Comparison of ENCODE assay signal across 30 cellular contexts in genomic region chr10:133313192-133313591, GRCh38. TPM values are rescaled to one million over a fixed set of nuclear protein-coding genes. Genes with fewer than 3 reads are reported as not detected.
"Had no signal": no experiment of that assay in that cellular context is flagged by ENCODE, and none has a peak within 500 bp of the region (broad histone marks: within the 10 kb centered on the region; RNA-seq: fewer than 3 reads in every experiment).

No MANE protein-coding gene starts in this region.

- H3K27ac Mint-ChIP-seq: activated CD4-positive, alpha-beta memory T cell treated with anti-CD3 and anti-CD28 coated beads, Interleukin-2, amount 10 ng/mL, durations not matched to agents 7 days and 5 days; activated CD8-positive, alpha-beta memory T cell treated with anti-CD3 and anti-CD28 coated beads, Interleukin-2, amount 10 ng/mL, durations not matched to agents 7 days and 5 days; activated naive CD4-positive, alpha-beta T cell treated with anti-CD3 and anti-CD28 coated beads, Interleukin-2, amount 10 ng/mL, durations not matched to agents 7 days and 5 days; activated naive CD8-positive, alpha-beta T cell; activated naive CD8-positive, alpha-beta T cell treated with anti-CD3 and anti-CD28 coated beads, Interleukin-2, amount 50 U/mL, for 24 hours had no signal

- H3K36me3 Mint-ChIP-seq: activated naive CD8-positive, alpha-beta T cell had no signal

- H3K4me3 Mint-ChIP-seq: activated CD4-positive, alpha-beta memory T cell treated with anti-CD3 and anti-CD28 coated beads, Interleukin-2, amount 10 ng/mL, durations not matched to agents 7 days and 5 days; activated CD8-positive, alpha-beta memory T cell treated with anti-CD3 and anti-CD28 coated beads, Interleukin-2, amount 10 ng/mL, durations not matched to agents 7 days and 5 days; activated naive CD4-positive, alpha-beta T cell treated with anti-CD3 and anti-CD28 coated beads, Interleukin-2, amount 10 ng/mL, durations not matched to agents 7 days and 5 days; activated naive CD8-positive, alpha-beta T cell; activated naive CD8-positive, alpha-beta T cell treated with anti-CD3 and anti-CD28 coated beads, Interleukin-2, amount 50 U/mL, for 24 hours had no signal

- H3K9me3 ChIP-seq: MG63, Peyer's patch had no signal

- H3K27me3 ChIP-seq: MG63, Peyer's patch had no signal

- H3K4me3 ChIP-seq: MG63, Peyer's patch had no signal

- H3K27me3 Mint-ChIP-seq: activated CD4-positive, alpha-beta memory T cell treated with anti-CD3 and anti-CD28 coated beads, Interleukin-2, amount 10 ng/mL, durations not matched to agents 7 days and 5 days; activated CD8-positive, alpha-beta memory T cell treated with anti-CD3 and anti-CD28 coated beads, Interleukin-2, amount 10 ng/mL, durations not matched to agents 7 days and 5 days; activated naive CD4-positive, alpha-beta T cell treated with anti-CD3 and anti-CD28 coated beads, Interleukin-2, amount 10 ng/mL, durations not matched to agents 7 days and 5 days; activated naive CD8-positive, alpha-beta T cell; activated naive CD8-positive, alpha-beta T cell treated with anti-CD3 and anti-CD28 coated beads, Interleukin-2, amount 50 U/mL, for 24 hours had no signal

- H3K9me3 Mint-ChIP-seq: activated CD4-positive, alpha-beta memory T cell treated with anti-CD3 and anti-CD28 coated beads, Interleukin-2, amount 10 ng/mL, durations not matched to agents 7 days and 5 days; activated naive CD4-positive, alpha-beta T cell treated with anti-CD3 and anti-CD28 coated beads, Interleukin-2, amount 10 ng/mL, durations not matched to agents 7 days and 5 days; activated naive CD8-positive, alpha-beta T cell treated with anti-CD3 and anti-CD28 coated beads, Interleukin-2, amount 50 U/mL, for 24 hours; brain had no signal

- DNase-seq: activated CD4-positive, alpha-beta T cell treated with anti-CD3 and anti-CD28 coated beads for 1 hour; activated CD4-positive, CD25-positive, alpha-beta regulatory T cell; activated CD8-positive, alpha-beta memory T cell treated with anti-CD3 and anti-CD28 coated beads for 24 hours; activated CD8-positive, alpha-beta memory T cell treated with anti-CD3 and anti-CD28 coated beads, Interleukin-2, amount 50 U/mL, for 48 hours; activated effector memory CD4-positive, alpha-beta T cell treated with Interleukin-2 at 50 U/mL for 16 hours; central memory CD4-positive, alpha-beta T cell; KG1; NCI-H1048; NCI-H1694; NCI-H1930; NCI-H2081 treated with DMSO at 0.1 percent for 48 hours; NCI-H226; NCI-H524 treated with DMSO at 0.1 percent for 48 hours; SIG-M5; T-helper 1 cell; T-helper 2 cell had no signal

- H3K27ac ChIP-seq: Peyer's patch, WERI-Rb-1 had no signal

- ATAC-seq: activated CD8-positive, alpha-beta memory T cell treated with anti-CD3 and anti-CD28 coated beads, Interleukin-2, amount 10 ng/mL, durations not matched to agents 7 days and 5 days; activated naive CD8-positive, alpha-beta T cell treated with anti-CD3 and anti-CD28 coated beads, Interleukin-2, amount 50 U/mL, for 24 hours; PC-3; Right ventricle myocardium inferior had no signal

RNA-seq across cellular contexts. Expression of gene CALY, which starts 23.5 kb away (rescaled TPM):
- total RNA-seq: activated CD4-positive, alpha-beta memory T cell treated with anti-CD3 and anti-CD28 coated beads, Interleukin-2, amount 10 ng/mL, durations not matched to agents 7 days and 5 days; activated CD8-positive, alpha-beta memory T cell treated with anti-CD3 and anti-CD28 coated beads, Interleukin-2, amount 10 ng/mL, durations not matched to agents 7 days and 5 days; bronchial epithelial cell; PC-3; Right ventricle myocardium inferior; SK-MEL-5 had no signal

RNA-seq across cellular contexts. Expression of gene PRAP1, which starts 34.0 kb away (rescaled TPM):
- total RNA-seq: activated CD4-positive, alpha-beta memory T cell treated with anti-CD3 and anti-CD28 coated beads, Interleukin-2, amount 10 ng/mL, durations not matched to agents 7 days and 5 days; activated CD8-positive, alpha-beta memory T cell treated with anti-CD3 and anti-CD28 coated beads, Interleukin-2, amount 10 ng/mL, durations not matched to agents 7 days and 5 days; bronchial epithelial cell; NCI-H460; PC-3; Right ventricle myocardium inferior; SK-MEL-5 had no signal
